8 cellular contexts compared by ENCODE assay signal in the genomic region with DNA sequence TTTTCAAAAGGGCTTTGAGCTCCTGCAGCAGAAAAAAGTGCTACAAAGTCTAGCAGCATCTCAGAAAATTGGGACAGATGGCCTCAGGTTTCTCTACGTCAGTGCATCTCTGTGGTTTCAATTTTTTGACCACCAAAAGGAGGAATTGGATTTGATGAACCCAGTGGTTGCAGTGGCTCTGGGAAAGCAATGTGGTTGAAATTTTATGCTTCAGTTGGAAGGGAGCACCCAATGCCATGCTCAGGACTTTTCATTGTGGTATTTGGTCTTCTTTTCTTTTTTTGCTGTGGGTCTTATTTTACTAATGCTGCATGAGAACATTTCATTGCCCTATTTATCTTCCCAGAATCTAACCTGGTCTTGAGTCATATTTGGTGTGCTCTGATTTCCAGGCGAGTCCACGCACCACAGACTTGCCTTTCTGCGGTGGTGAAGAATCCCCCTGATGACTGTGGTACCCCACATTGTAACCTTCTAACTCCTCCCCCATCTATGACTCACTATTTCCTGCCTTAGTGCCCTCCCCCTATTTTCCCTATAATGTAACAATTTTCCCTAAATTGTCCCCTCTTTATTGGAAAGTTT. TPM values are rescaled to one million over a fixed set of nuclear protein-coding genes. Genes with fewer than 3 reads are reported as not detected.
DNase-seq lines count a peak whose midpoint lies in the region; ATAC-seq and TF ChIP-seq lines count a peak whose summit lies in the region.

No MANE protein-coding gene starts in this region.

- H3K27ac Mint-ChIP-seq in nephron progenitor cell: no peak overlapping the region

- no peak for TF ChIP-seq POLR2A in erythroblast (IDR thresholded peaks at IDR 0.05; ENCODE audit: low read length)

- intact Hi-C loops in lower lobe of right lung (cut with DNase I): no loop called here

- H3K4me3 Mint-ChIP-seq in nephron progenitor cell: no peak overlapping the region

- peak; percentile 63 for ATAC-seq in GM18519 (IDR thresholded peaks at IDR 0.05; ENCODE audit: low FRiP score, unreplicated experiment)
- peak; percentile 73 for ATAC-seq in HG02642 (IDR thresholded peaks at IDR 0.05; ENCODE audit: poor library complexity, unreplicated experiment)
- ATAC-seq in lower lobe of right lung: no peak
- ATAC-seq in GM18873 (IDR thresholded peaks at IDR 0.05; ENCODE audit: low FRiP score, unreplicated experiment): no peak

- H3K4me3 ChIP-seq in fibroblast of villous mesenchyme (ENCODE audit: low read depth, low read length) (no peak overlapping the region), lower lobe of right lung (no peak overlapping the region)

- H3K27ac ChIP-seq in lower lobe of right lung: no peak overlapping the region

- H3K9me3 ChIP-seq in lower lobe of right lung: no peaks in the 10 kb centered on the region

- H3K36me3 Mint-ChIP-seq in nephron progenitor cell (ENCODE audit: low read depth): no peaks in the 10 kb centered on the region

- H3K4me1 ChIP-seq in lower lobe of right lung: peaks cover 31% of the 10 kb centered on the region

- no peaks in the 10 kb centered on the region for H3K27me3 ChIP-seq in lower lobe of right lung (ENCODE audit: low read depth)

- H3K27me3 Mint-ChIP-seq in nephron progenitor cell (ENCODE audit: low read depth, poor library complexity): peaks cover 8% of the 10 kb centered on the region

- DNase-seq in SW480 (ENCODE audit: low spot score): peak; percentile 69
- DNase-seq in fibroblast of villous mesenchyme (ENCODE audit: low read depth): peak; percentile 35
- DNase-seq in erythroblast (lab: John Stamatoyannopoulos, UW): no peak
- no peak for DNase-seq in lower lobe of right lung
- DNase-seq in nephron progenitor cell: no peak

- H3K4me1 Mint-ChIP-seq in nephron progenitor cell: peaks cover 55% of the 10 kb centered on the region

- no peak for TF ChIP-seq CTCF in fibroblast of villous mesenchyme (IDR thresholded peaks at IDR 0.05; ENCODE audit: insufficient read depth, low read depth, low read length)
- TF ChIP-seq CTCF in lower lobe of right lung (IDR thresholded peaks at IDR 0.05): no peak
- no peak for TF ChIP-seq CTCF in nephron progenitor cell (IDR thresholded peaks at IDR 0.05)

- H3K9me3 Mint-ChIP-seq in nephron progenitor cell: no peaks in the 10 kb centered on the region

- H3K36me3 ChIP-seq in lower lobe of right lung: no peaks in the 10 kb centered on the region

RNA-seq across cellular contexts. Expression of a gene that starts 56.7 kb away (rescaled TPM):
- total RNA-seq in fibroblast of villous mesenchyme: 9.9 and 12.9 TPM in 2 replicates
- total RNA-seq in lower lobe of right lung: 107 TPM

Comparison
In these comparisons a context has a peak if more than half of its experiments do, and no peak if none do; other contexts are left out.
1. ATAC-seq: peak in GM18519 (single experiment) and HG02642 (single experiment); none in lower lobe of right lung (0 of 2) and GM18873 (single experiment).
2. DNase-seq: peak in SW480 (single experiment) and fibroblast of villous mesenchyme (single experiment); none in erythroblast (0 of 2), lower lobe of right lung (single experiment) and nephron progenitor cell (single experiment).